Comparison of ENCODE assay signal across 1 cellular context in the genomic region with DNA sequence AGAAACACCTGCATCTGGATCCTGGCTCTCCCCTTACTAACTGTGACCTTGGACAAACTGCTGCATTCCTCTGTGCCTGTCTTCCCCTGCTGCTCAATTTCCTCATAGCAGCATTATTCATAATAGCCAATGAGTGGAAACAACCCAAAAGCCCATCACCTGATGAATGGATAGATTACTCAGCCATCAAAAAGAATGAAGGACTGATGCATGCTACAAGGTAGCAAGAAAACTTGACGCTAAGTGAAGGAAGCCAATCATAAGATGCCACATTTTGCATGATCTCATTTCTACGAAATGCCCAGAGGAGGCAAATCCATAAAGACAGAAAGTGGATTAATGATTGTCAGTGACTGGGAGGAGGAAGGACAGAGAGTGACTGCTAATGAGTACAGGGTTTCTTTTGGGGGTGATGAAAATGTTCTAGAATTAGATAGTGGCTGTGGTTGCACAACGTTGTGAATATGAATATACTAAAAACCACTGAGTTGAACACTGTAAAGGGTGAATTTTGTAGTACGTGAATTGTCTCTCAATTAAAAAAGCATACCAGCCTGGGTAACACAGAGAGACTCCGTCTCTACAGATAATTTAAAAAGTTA.
TF ChIP-seq lines count a peak whose summit lies in the region.

No MANE protein-coding gene starts in this region.

TF ChIP-seq in K562, 482 proteins besides CTCF, POLR2A, EP300 and RAD21:
- TF ChIP-seq, protein P1, sequence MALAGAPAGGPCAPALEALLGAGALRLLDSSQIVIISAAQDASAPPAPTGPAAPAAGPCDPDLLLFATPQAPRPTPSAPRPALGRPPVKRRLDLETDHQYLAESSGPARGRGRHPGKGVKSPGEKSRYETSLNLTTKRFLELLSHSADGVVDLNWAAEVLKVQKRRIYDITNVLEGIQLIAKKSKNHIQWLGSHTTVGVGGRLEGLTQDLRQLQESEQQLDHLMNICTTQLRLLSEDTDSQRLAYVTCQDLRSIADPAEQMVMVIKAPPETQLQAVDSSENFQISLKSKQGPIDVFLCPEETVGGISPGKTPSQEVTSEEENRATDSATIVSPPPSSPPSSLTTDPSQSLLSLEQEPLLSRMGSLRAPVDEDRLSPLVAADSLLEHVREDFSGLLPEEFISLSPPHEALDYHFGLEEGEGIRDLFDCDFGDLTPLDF (CRISPR knock-in tag; IDR thresholded peaks at IDR 0.05), result no peak
- peak; percentile 57; the same call in 1 of the 2 replicates for TF ChIP-seq ZNF134 (CRISPR knock-in tag; conservative IDR thresholded peaks at IDR 0.05)
- TF ChIP-seq CEBPB (tag; IDR thresholded peaks at IDR 0.05), result 0 out of 2 replicates have a peak, but pooled peaks have one; percentile 10
